9 cellular contexts compared by ENCODE assay signal in the genomic region with DNA sequence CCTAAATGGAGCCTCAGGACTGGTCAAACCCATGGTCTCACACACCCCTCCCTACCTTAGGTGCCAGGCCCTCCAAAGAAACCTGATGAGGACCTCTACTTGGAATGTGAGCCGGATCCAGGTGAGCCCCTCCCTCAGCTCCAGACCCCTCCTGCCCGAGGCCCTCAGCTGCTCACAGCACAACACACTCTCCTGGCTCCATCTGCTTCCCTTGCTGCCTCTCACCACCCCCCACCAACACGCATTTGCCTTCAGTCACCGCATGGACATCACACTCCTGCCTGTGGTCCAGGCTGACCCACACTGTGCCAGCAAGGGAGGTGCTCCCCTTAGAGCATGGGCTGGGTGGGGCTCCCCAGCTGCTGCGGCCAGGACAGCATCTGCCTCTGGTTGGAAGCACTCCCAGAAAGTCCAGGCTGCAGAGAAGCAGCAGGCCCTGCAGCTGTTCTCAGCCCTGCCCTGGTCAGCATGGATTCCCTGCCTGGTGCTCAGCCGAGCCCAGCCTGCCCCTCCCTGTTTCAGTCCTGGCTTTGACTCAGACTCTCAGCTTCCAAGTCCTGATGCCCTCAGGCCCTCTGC. TPM values are rescaled to one million over a fixed set of nuclear protein-coding genes. Genes with fewer than 3 reads are reported as not detected.
DNase-seq lines count a peak whose midpoint lies in the region; ATAC-seq and TF ChIP-seq lines count a peak whose summit lies in the region.
"Had no signal": no experiment of that assay in that cellular context is flagged by ENCODE, and none has a peak within 500 bp of the region (broad histone marks: within the 10 kb centered on the region; RNA-seq: fewer than 3 reads in every experiment).

No MANE protein-coding gene starts in this region.

- TF ChIP-seq EP300 in esophagus muscularis mucosa (IDR thresholded peaks at IDR 0.05): no peak

- peak overlapping the region in 1 of 3 experiments; percentile 28 for H3K4me3 Mint-ChIP-seq in nephron
- no peak overlapping the region for H3K4me3 Mint-ChIP-seq in CD14-positive monocyte

- no peaks in the 10 kb centered on the region for H3K9me2 ChIP-seq in MM.1S (replicated peaks; ENCODE audit: insufficient read depth, low read length)

- H3K9me3 Mint-ChIP-seq in nephron (no peaks in the 10 kb centered on the region), CD14-positive monocyte (no peaks in the 10 kb centered on the region)

- DNase-seq in COR-L47 (lab: John Stamatoyannopoulos, UW) (peak; percentile 92), NCI-H82 treated with DMSO at 0.1 percent for 48 hours (lab: John Stamatoyannopoulos, UW; ENCODE audit: unreplicated experiment) (peak; percentile 56), esophagus muscularis mucosa (ENCODE audit: extremely low spot score) (peak; percentile 94), MM.1S (no peak), CD14-positive monocyte (ENCODE audit: low spot score) (no peak), NK-92 (lab: John Stamatoyannopoulos, UW; ENCODE audit: unreplicated experiment) (no peak)

- H3K27ac ChIP-seq in esophagus muscularis mucosa (replicated peaks in 1 of 4) (peak overlapping the region; percentile 94 to 99 (median 96)), MM.1S (ENCODE audit: low read length) (no peak overlapping the region)
- H3K27ac ChIP-seq: cardiac muscle cell had no signal

- no peak for TF ChIP-seq POLR2A in esophagus muscularis mucosa (IDR thresholded peaks at IDR 0.05; ENCODE audit: low read depth)

- no peaks in the 10 kb centered on the region for H3F3A ChIP-seq in MM.1S (ENCODE audit: insufficient read depth, low read length)

- peaks cover 4% of the 10 kb centered on the region for H3K27me3 Mint-ChIP-seq in nephron (ENCODE audit: low read depth)
- H3K27me3 Mint-ChIP-seq in CD14-positive monocyte (ENCODE audit: low read depth in 3 of 3): peaks cover 0 to 3% (median 2%) of the 10 kb centered on the region in 3 donors

- H3K79me2 ChIP-seq in MM.1S (ENCODE audit: low read length): no peaks in the 10 kb centered on the region

- H3K9me3 ChIP-seq in esophagus muscularis mucosa: no peaks in the 10 kb centered on the region
- no peaks in the 10 kb centered on the region for H3K9me3 ChIP-seq in MM.1S (replicated peaks; ENCODE audit: insufficient read depth, low read length)

- peaks cover 44 to 61% (median 58%) of the 10 kb centered on the region in 4 donors for H3K4me1 ChIP-seq in esophagus muscularis mucosa
- H3K4me1 ChIP-seq in MM.1S (ENCODE audit: low read length): peaks cover 5% of the 10 kb centered on the region

- H3K4me2 ChIP-seq in MM.1S (ENCODE audit: low read depth, low read length): no peak overlapping the region

- TF ChIP-seq CTCF in esophagus muscularis mucosa (IDR thresholded peaks at IDR 0.05) (no peak), nephron (IDR thresholded peaks at IDR 0.05; ENCODE audit: unreplicated experiment in 3 of 3) (no peak), MM.1S (IDR thresholded peaks at IDR 0.05; ENCODE audit: low read length) (no peak), CD14-positive monocyte (IDR thresholded peaks at IDR 0.05) (no peak)

- no peak overlapping the region for H3K4me3 ChIP-seq in esophagus muscularis mucosa
- H3K4me3 ChIP-seq in MM.1S (ENCODE audit: low read length): no peak overlapping the region
- H3K4me3 ChIP-seq: cardiac muscle cell had no signal

- H3K27me3 ChIP-seq in esophagus muscularis mucosa: no peaks in the 10 kb centered on the region
- no peaks in the 10 kb centered on the region for H3K27me3 ChIP-seq in MM.1S (replicated peaks; ENCODE audit: insufficient read depth, low read length)
- H3K27me3 ChIP-seq: cardiac muscle cell had no signal

- intact Hi-C loops in esophagus muscularis mucosa (cut with DNase I): loop anchor here (5.0 kb wide), 1 partner anchor 169 kb away; the partner anchor contains the start of gene TMEM150A
- intact Hi-C loops in CD14-positive monocyte (cut with micrococcal nuclease): no loop called here

- H3K36me3 ChIP-seq in esophagus muscularis mucosa (no peaks in the 10 kb centered on the region), MM.1S (replicated peaks; ENCODE audit: insufficient read depth, low read length) (no peaks in the 10 kb centered on the region)
- H3K36me3 ChIP-seq: cardiac muscle cell had no signal

- H3K4me1 Mint-ChIP-seq in nephron: peaks cover 45% of the 10 kb centered on the region
- H3K4me1 Mint-ChIP-seq in CD14-positive monocyte: peaks cover 52% of the 10 kb centered on the region

- no peaks in the 10 kb centered on the region for H3K36me3 Mint-ChIP-seq in nephron (ENCODE audit: low read depth)
- no peaks in the 10 kb centered on the region for H3K36me3 Mint-ChIP-seq in CD14-positive monocyte

- no peak overlapping the region for H2AFZ ChIP-seq in MM.1S (ENCODE audit: low read length)

- 36% methylated on average over 5 of the region's 6 CpGs for WGBS in esophagus muscularis mucosa

- ATAC-seq in GM18867 (IDR thresholded peaks at IDR 0.05; ENCODE audit: unreplicated experiment): no peak

- H4K20me1 ChIP-seq in MM.1S (ENCODE audit: insufficient read depth, low read length): no peaks in the 10 kb centered on the region

- no peak overlapping the region for H3K9ac ChIP-seq in MM.1S (ENCODE audit: low read length)

- H3K27ac Mint-ChIP-seq in nephron: peak overlapping the region; percentile 67 to 85 (median 84)
- peak overlapping the region in 2 of 7 donors; percentile 57 to 58 for H3K27ac Mint-ChIP-seq in CD14-positive monocyte

RNA-seq across cellular contexts. Expression of gene SH2D6, which starts 15.1 kb away (rescaled TPM):
- not detected for total RNA-seq in esophagus muscularis mucosa
- polyA plus RNA-seq in CD14-positive monocyte: not detected
- total RNA-seq: cardiac muscle cell had no signal
- polyA plus RNA-seq: cardiac muscle cell had no signal

RNA-seq across cellular contexts. Expression of gene CAPG, which starts 23.4 kb away (rescaled TPM):
- total RNA-seq in esophagus muscularis mucosa: 10 to 100 TPM; 22.8 to 73.6 (median 30.8) TPM
- 100 to 1,000 TPM; 631 to 847 TPM for polyA plus RNA-seq in CD14-positive monocyte

Comparison
In these comparisons a context has a peak if more than half of its experiments do, and no peak if none do; other contexts are left out.
1. DNase-seq: peak in COR-L47 (single experiment), NCI-H82 treated with DMSO at 0.1 percent for 48 hours (single experiment) and esophagus muscularis mucosa (single experiment); none in MM.1S (single experiment), CD14-positive monocyte (single experiment) and NK-92 (single experiment).